In the genomic region with DNA sequence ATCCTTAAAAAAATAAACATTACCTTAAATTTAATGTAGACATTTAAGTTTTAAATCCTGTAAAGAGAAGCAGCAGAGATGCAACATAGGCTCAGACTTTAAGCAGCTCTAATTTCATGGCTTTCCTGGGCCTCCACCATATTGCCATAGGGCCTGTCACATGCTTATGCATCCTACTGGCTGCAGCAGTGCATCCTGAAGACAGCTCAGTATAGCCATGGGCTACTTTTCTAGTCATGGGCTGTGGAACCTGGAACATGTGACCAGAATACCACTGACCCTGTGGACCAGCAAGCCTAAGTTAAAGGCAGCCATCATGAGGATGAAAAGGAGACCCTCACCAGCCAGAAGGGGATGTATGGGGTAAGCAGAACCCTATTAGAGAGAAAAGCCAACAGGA, we compare ENCODE assay signal across 1 cellular context.
TF ChIP-seq lines count a peak whose summit lies in the region.

No MANE protein-coding gene starts in this region.

TF ChIP-seq in SK-N-SH, 30 proteins besides CTCF, POLR2A, EP300 and RAD21 (continued from another document):
- no peak for TF ChIP-seq YY1 (IDR thresholded peaks at IDR 0.05; ENCODE audit: low read depth)
